ENCODE assay signal across 15 cellular contexts in genomic region chr13:46996316-46996715, GRCh38.
DNase-seq lines count a peak whose midpoint lies in the region; ATAC-seq and TF ChIP-seq lines count a peak whose summit lies in the region.
"Had no signal": no experiment of that assay in that cellular context is flagged by ENCODE, and none has a peak within 500 bp of the region (broad histone marks: within the 10 kb centered on the region; RNA-seq: fewer than 3 reads in every experiment).

No MANE protein-coding gene starts in this region.

- H3K36me3 ChIP-seq in GM06990 (ENCODE audit: control insufficient read depth, insufficient read depth, low read length), result no peaks in the 10 kb centered on the region
- H3K36me3 ChIP-seq: ovary, Peyer's patch had no signal

- no peaks in the 10 kb centered on the region for H3K27me3 ChIP-seq in GM06990 (replicated peaks; ENCODE audit: control insufficient read depth, insufficient read depth, low read length)
- H3K27me3 ChIP-seq: ovary, Peyer's patch had no signal

- no peak for TF ChIP-seq CTCF in GM06990 (IDR thresholded peaks at IDR 0.05; ENCODE audit: insufficient read depth, low read length, poor library complexity, severe bottlenecking)

- ATAC-seq in GM19395 (IDR thresholded peaks at IDR 0.05; ENCODE audit: unreplicated experiment) (peak; percentile 41), HG02642 (IDR thresholded peaks at IDR 0.05; ENCODE audit: poor library complexity, unreplicated experiment) (peak; percentile 42), HG03280 (IDR thresholded peaks at IDR 0.05; ENCODE audit: unreplicated experiment) (peak; percentile 18)
- ATAC-seq: activated CD8-positive, alpha-beta T cell treated with anti-CD3 and anti-CD28 coated beads for 36 hours had no signal

- DNase-seq in GM06990 (ENCODE audit: extremely low read depth, insufficient read length), result peak; percentile 13
- DNase-seq in GM03348 (ENCODE audit: low spot score), result no peak
- no peak for DNase-seq in glomerular visceral epithelial cell (ENCODE audit: extremely low spot score)
- no peak for DNase-seq in CD1c-positive myeloid dendritic cell (ENCODE audit: extremely low spot score)
- DNase-seq in SW480 (ENCODE audit: low spot score), result no peak
- DNase-seq: activated CD8-positive, alpha-beta T cell treated with anti-CD3 and anti-CD28 coated beads for 36 hours; activated naive CD4-positive, alpha-beta T cell treated with anti-CD3 and anti-CD28 coated beads, Interleukin-2, amount 50 U/mL, for 16 hours; cerebellar nuclear complex; NCI-H2227 treated with DMSO at 0.1 percent for 48 hours; ovary; Peyer's patch; stimulated activated CD4-positive, alpha-beta T cell treated with anti-CD3 and anti-CD28 coated beads, Interleukin-15, amount 100 ng/mL, for 24 hours had no signal

- H3K4me3 ChIP-seq in GM06990 (replicated peaks; ENCODE audit: low read depth, low read length), result no peak overlapping the region
- H3K4me3 ChIP-seq: ovary, Peyer's patch had no signal
